ENCODE assay signal across 8 cellular contexts in genomic region chr15:40857601-40858351, GRCh38. TPM values are rescaled to one million over a fixed set of nuclear protein-coding genes. Genes with fewer than 3 reads are reported as not detected.
DNase-seq lines count a peak whose midpoint lies in the region; ATAC-seq, FAIRE-seq and TF ChIP-seq lines count a peak whose summit lies in the region.

No MANE protein-coding gene starts in this region.

- peaks cover 25% of the 10 kb centered on the region for H3K36me3 Mint-ChIP-seq in WTC11

- H3K9ac ChIP-seq in DND-41 (ENCODE audit: low read depth, low read length), result no peak overlapping the region
- no peak overlapping the region for H3K9ac ChIP-seq in kidney (ENCODE audit: low read length in 2 of 2)

- H3K79me2 ChIP-seq in DND-41 (ENCODE audit: insufficient read depth, low read length), result no peaks in the 10 kb centered on the region

- no peaks in the 10 kb centered on the region for H3K27me3 ChIP-seq in DND-41 (ENCODE audit: insufficient read depth, low read length, poor library complexity)
- no peaks in the 10 kb centered on the region for H3K27me3 ChIP-seq in bronchial epithelial cell (ENCODE audit: control insufficient read depth, insufficient read depth, low read length)

- no peaks in the 10 kb centered on the region for H3K27me3 Mint-ChIP-seq in WTC11 (ENCODE audit: low read depth)

- H3K4me1 Mint-ChIP-seq in WTC11, result peaks cover 22% of the 10 kb centered on the region

- H3K4me3 Mint-ChIP-seq in WTC11, result no peak overlapping the region

- ATAC-seq in DND-41 (ENCODE audit: insufficient read depth, low read depth) (peak; percentile 90), WTC11 (peak; percentile 79), HG03139 (IDR thresholded peaks at IDR 0.05; ENCODE audit: unreplicated experiment) (no peak)

- POLR2A ChIA-PET in HEK293 (lab: Yijun Ruan, JAX) (interaction anchor here (0.6 to 3.8 kb wide), 8 partner anchors 10 to 162 kb away, joined by 3 to 49 read pairs (median 6); partner anchors contain the start of genes RHOV, SPINT1 and VPS18), WTC11 (lab: Charles Lee) (interaction anchor here (0.6 to 3.0 kb wide), 12 partner anchors 14 to 474 kb away, joined by 3 to 39 read pairs (median 4); partner anchors contain the start of genes RHOV, SPINT1 and VPS18)

- CTCF ChIA-PET in HEK293 (lab: Yijun Ruan, JAX) (interaction anchor here (0.5 to 7.7 kb wide), 41 partner anchors 10 to 650 kb away, joined by 3 to 187 read pairs (median 4); partner anchors contain the start of genes PPP1R14D, SPINT1, VPS18 and ZFYVE19), WTC11 (lab: Charles Lee) (interaction anchor here (0.6 to 10.0 kb wide), 55 partner anchors 11 to 620 kb away, joined by 3 to 500 read pairs (median 6); partner anchors contain the start of genes BAHD1, C15orf62, CCDC32 and CHAC1)

- H4K20me1 ChIP-seq in DND-41 (ENCODE audit: insufficient read depth, low read length), result no peaks in the 10 kb centered on the region

- intact Hi-C loops in kidney (cut with DNase I), result no loop called here

- peak overlapping the region; percentile 94 for H3K27ac Mint-ChIP-seq in WTC11

- H3K4me3 ChIP-seq in DND-41 (ENCODE audit: low read depth in 1 of 2, low read length in 2 of 2) (no peak overlapping the region), HEK293 (ENCODE audit: low read depth, low read length) (no peak overlapping the region), bronchial epithelial cell (ENCODE audit: low read depth, low read length) (no peak overlapping the region), kidney (ENCODE audit: low read length in 2 of 2) (no peak overlapping the region)

- H3K36me3 ChIP-seq in DND-41 (ENCODE audit: insufficient read depth, low read length), result no peaks in the 10 kb centered on the region
- H3K36me3 ChIP-seq in HEK293 (ENCODE audit: control insufficient read depth in 2 of 2, insufficient read depth in 1 of 2, low read length in 2 of 2), result peaks cover 0 to 35% of the 10 kb centered on the region in 2 experiments; a peak in 1 of 3 replicates
- peaks cover 35% of the 10 kb centered on the region for H3K36me3 ChIP-seq in bronchial epithelial cell (ENCODE audit: control insufficient read depth, insufficient read depth, low read length)
- H3K36me3 ChIP-seq in kidney (ENCODE audit: control insufficient read depth in 1 of 2, insufficient read depth in 2 of 2, low read length in 2 of 2), result peaks cover 17 to 32% of the 10 kb centered on the region in 2 donors

- peak; percentile 82 for DNase-seq in DND-41
- DNase-seq in NCI-H2171 treated with DMSO at 0.1 percent for 48 hours (lab: John Stamatoyannopoulos, UW), result peak; percentile 87
- DNase-seq in WTC11 (ENCODE audit: low spot score), result peak; percentile 88
- peak; percentile 70 for DNase-seq in bronchial epithelial cell (ENCODE audit: low read depth)
- DNase-seq in kidney, result peak; percentile 88
- DNase-seq in stimulated activated CD4-positive, alpha-beta T cell treated with anti-CD3 and anti-CD28 coated beads, Interleukin-1b, Interleukin-23, amount 100 ng/mL, for 4 hours (ENCODE audit: low read depth in 2 of 2), result peak; percentile 72 to 79

- H2AFZ ChIP-seq in DND-41 (ENCODE audit: low read depth, low read length), result peak overlapping the region; percentile 65

- H3K27ac ChIP-seq in DND-41 (ENCODE audit: low read length) (no peak overlapping the region), HEK293 (ENCODE audit: extremely low read depth, low read depth, low read length) (no peak overlapping the region), kidney (ENCODE audit: low read depth in 2 of 2, low read length in 2 of 2) (peak overlapping the region in 1 of 2 donors; percentile 26)

- H3K4me2 ChIP-seq in DND-41 (ENCODE audit: insufficient read depth, low read length), result peak overlapping the region; percentile 40; the same call in 1 of the 2 replicates

- H3K9me3 Mint-ChIP-seq in WTC11, result no peaks in the 10 kb centered on the region

- H3K4me1 ChIP-seq in DND-41 (ENCODE audit: insufficient read depth, low read length) (peaks cover 9% of the 10 kb centered on the region), HEK293 (ENCODE audit: control insufficient read depth, insufficient read depth, low read length) (no peaks in the 10 kb centered on the region), kidney (ENCODE audit: control insufficient read depth in 1 of 2, insufficient read depth in 1 of 2, low read depth in 1 of 2, low read length in 2 of 2) (peaks cover 0 to 3% of the 10 kb centered on the region in 2 donors)

- TF ChIP-seq CTCF in DND-41 (IDR thresholded peaks at IDR 0.05; ENCODE audit: borderline replicate concordance, extremely low read depth, low read length, poor library complexity, severe bottlenecking) (peak; percentile 94), HEK293 (tag by site-specific recombination; IDR thresholded peaks at IDR 0.05) (peak; percentile 86), WTC11 (IDR thresholded peaks at IDR 0.05) (peak; percentile 93), bronchial epithelial cell (IDR thresholded peaks at IDR 0.05; ENCODE audit: insufficient read depth, low read length, severe bottlenecking) (peak; percentile 99), kidney (IDR thresholded peaks at IDR 0.05; ENCODE audit: borderline replicate concordance, extremely low read depth, insufficient read depth) (peak; percentile 98)

- FAIRE-seq in bronchial epithelial cell (lab: Jason Lieb, UNC) (peak; percentile 36), kidney (lab: Jason Lieb, UNC) (no peak)

- H3K9me3 ChIP-seq in DND-41 (ENCODE audit: insufficient read depth, low read length, severe bottlenecking) (no peaks in the 10 kb centered on the region), HEK293 (ENCODE audit: control insufficient read depth, insufficient read depth, low read depth, low read length) (no peaks in the 10 kb centered on the region), kidney (ENCODE audit: control insufficient read depth in 1 of 2, low read length in 2 of 2) (no peaks in the 10 kb centered on the region)

TF ChIP-seq in HEK293, 187 proteins besides CTCF, POLR2A, EP300 and RAD21 (continues in another document):
- TF ChIP-seq ZFP41 (tag by site-specific recombination; IDR thresholded peaks at IDR 0.05; ENCODE audit: borderline replicate concordance) (no peak), ZNF280C (tag by site-specific recombination; IDR thresholded peaks at IDR 0.05) (no peak), ZNF501 (tag by site-specific recombination; IDR thresholded peaks at IDR 0.05) (peak; percentile 64)

TF ChIP-seq in WTC11, 78 proteins besides CTCF, POLR2A, EP300 and RAD21 (continues in another document):
- TF ChIP-seq ARID4B (CRISPR knock-in tag; IDR thresholded peaks at IDR 0.05; ENCODE audit: borderline replicate concordance), result no peak
- TF ChIP-seq KAT7 (CRISPR knock-in tag; IDR thresholded peaks at IDR 0.05; ENCODE audit: borderline replicate concordance), result no peak
- TF ChIP-seq FOXP1 (CRISPR knock-in tag; IDR thresholded peaks at IDR 0.05; ENCODE audit: borderline replicate concordance), result no peak
- TF ChIP-seq MXD4 (CRISPR knock-in tag; IDR thresholded peaks at IDR 0.05; ENCODE audit: borderline replicate concordance), result no peak

RNA-seq across cellular contexts. Expression of gene SPINT1, which starts 13.9 kb away (rescaled TPM):
- 140 to 153 TPM (median 144 TPM) in 3 replicates for total RNA-seq in WTC11 (2021)
- total RNA-seq in bronchial epithelial cell, result 145 and 191 TPM in 2 replicates
- total RNA-seq in kidney, result 114 TPM
- 112 TPM for polyA plus RNA-seq in kidney (ENCODE audit: insufficient read depth, low read depth, low replicate concordance)

RNA-seq across cellular contexts. Expression of gene RHOV, which starts 16.3 kb away (rescaled TPM):
- total RNA-seq in WTC11 (2021) (5.0 to 5.4 TPM (median 5.1 TPM) in 3 replicates), bronchial epithelial cell (7.1 and 38.7 TPM in 2 replicates), kidney (3.0 TPM)
- 4.6 TPM for polyA plus RNA-seq in kidney (ENCODE audit: insufficient read depth, low read depth, low replicate concordance)

RNA-seq across cellular contexts. Expression of gene PPP1R14D, which starts 29.3 kb away (rescaled TPM):
- total RNA-seq in WTC11 (2021) (0.25 TPM in 1 of 3 replicates, not detected in the others), bronchial epithelial cell (not detected in 2 replicates), kidney (not detected)
- polyA plus RNA-seq in kidney (ENCODE audit: insufficient read depth, low read depth, low replicate concordance), result 4.0 TPM

RNA-seq across cellular contexts. Expression of gene VPS18, which starts 36.5 kb away (rescaled TPM):
- total RNA-seq in WTC11 (2021) (22.0 to 27.3 TPM (median 24.1 TPM) in 3 replicates), bronchial epithelial cell (26.3 and 30.6 TPM in 2 replicates), kidney (28.1 TPM)
- polyA plus RNA-seq in kidney (ENCODE audit: insufficient read depth, low read depth, low replicate concordance), result 21.9 TPM

RNA-seq across cellular contexts. Expression of gene DNAJC17, which starts 50.5 kb away (rescaled TPM):
- 49.8 to 53.0 TPM (median 50.2 TPM) in 3 replicates for total RNA-seq in WTC11 (2021)
- 21.1 and 30.7 TPM in 2 replicates for total RNA-seq in bronchial epithelial cell
- total RNA-seq in kidney, result 41.6 TPM
- polyA plus RNA-seq in kidney (ENCODE audit: insufficient read depth, low read depth, low replicate concordance), result 56.7 TPM
